Comparison of ENCODE assay signal across 1 cellular context in genomic region chr21:38800924-38801744, GRCh38.
TF ChIP-seq lines count a peak whose summit lies in the region.

No MANE protein-coding gene starts in this region.

TF ChIP-seq in K562, 482 proteins besides CTCF, POLR2A, EP300 and RAD21 (continued from another document and continues in another):
- TF ChIP-seq, protein P1, sequence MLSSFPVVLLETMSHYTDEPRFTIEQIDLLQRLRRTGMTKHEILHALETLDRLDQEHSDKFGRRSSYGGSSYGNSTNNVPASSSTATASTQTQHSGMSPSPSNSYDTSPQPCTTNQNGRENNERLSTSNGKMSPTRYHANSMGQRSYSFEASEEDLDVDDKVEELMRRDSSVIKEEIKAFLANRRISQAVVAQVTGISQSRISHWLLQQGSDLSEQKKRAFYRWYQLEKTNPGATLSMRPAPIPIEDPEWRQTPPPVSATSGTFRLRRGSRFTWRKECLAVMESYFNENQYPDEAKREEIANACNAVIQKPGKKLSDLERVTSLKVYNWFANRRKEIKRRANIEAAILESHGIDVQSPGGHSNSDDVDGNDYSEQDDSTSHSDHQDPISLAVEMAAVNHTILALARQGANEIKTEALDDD (IDR thresholded peaks at IDR 0.05), result peak; percentile 94
- TF ChIP-seq E2F6 (IDR thresholded peaks at IDR 0.05; ENCODE audit: borderline replicate concordance in 1 of 2, extremely low read depth in 1 of 2, insufficient read depth in 1 of 2, insufficient read length in 1 of 2, low read depth in 1 of 2, low read length in 1 of 2, poor library complexity in 1 of 2, severe bottlenecking in 1 of 2), result peak in 1 of 2 experiments; percentile 51
- no peak for TF ChIP-seq ZNF830 (CRISPR knock-in tag; IDR thresholded peaks at IDR 0.05)
- TF ChIP-seq HDAC3 (IDR thresholded peaks at IDR 0.05; ENCODE audit: borderline replicate concordance, partially characterized antibody), result no peak
- TF ChIP-seq TEAD4 (IDR thresholded peaks at IDR 0.05; ENCODE audit: low read length), result 0 out of 2 replicates have a peak, but pooled peaks have one; percentile 29
- no peak for TF ChIP-seq TEAD4 (CRISPR knock-in tag; IDR thresholded peaks at IDR 0.05; ENCODE audit: borderline replicate concordance)
- TF ChIP-seq ZNF561 (CRISPR knock-in tag; conservative IDR thresholded peaks at IDR 0.05), result no peak
- TF ChIP-seq SNRNP70 (optimal IDR thresholded peaks at IDR 0.05; ENCODE audit: low read depth, low read length), result no peak
- TF ChIP-seq JUND (IDR thresholded peaks at IDR 0.05; ENCODE audit: borderline replicate concordance, low read depth, low read length), result peak; percentile 48
- TF ChIP-seq JUND (tag; IDR thresholded peaks at IDR 0.05; ENCODE audit: borderline replicate concordance, low read depth, low read length), result peak; percentile 46; the same call in 2 of the 3 replicates
- TF ChIP-seq GATAD2A (IDR thresholded peaks at IDR 0.05), result no peak
- TF ChIP-seq, protein P2, sequence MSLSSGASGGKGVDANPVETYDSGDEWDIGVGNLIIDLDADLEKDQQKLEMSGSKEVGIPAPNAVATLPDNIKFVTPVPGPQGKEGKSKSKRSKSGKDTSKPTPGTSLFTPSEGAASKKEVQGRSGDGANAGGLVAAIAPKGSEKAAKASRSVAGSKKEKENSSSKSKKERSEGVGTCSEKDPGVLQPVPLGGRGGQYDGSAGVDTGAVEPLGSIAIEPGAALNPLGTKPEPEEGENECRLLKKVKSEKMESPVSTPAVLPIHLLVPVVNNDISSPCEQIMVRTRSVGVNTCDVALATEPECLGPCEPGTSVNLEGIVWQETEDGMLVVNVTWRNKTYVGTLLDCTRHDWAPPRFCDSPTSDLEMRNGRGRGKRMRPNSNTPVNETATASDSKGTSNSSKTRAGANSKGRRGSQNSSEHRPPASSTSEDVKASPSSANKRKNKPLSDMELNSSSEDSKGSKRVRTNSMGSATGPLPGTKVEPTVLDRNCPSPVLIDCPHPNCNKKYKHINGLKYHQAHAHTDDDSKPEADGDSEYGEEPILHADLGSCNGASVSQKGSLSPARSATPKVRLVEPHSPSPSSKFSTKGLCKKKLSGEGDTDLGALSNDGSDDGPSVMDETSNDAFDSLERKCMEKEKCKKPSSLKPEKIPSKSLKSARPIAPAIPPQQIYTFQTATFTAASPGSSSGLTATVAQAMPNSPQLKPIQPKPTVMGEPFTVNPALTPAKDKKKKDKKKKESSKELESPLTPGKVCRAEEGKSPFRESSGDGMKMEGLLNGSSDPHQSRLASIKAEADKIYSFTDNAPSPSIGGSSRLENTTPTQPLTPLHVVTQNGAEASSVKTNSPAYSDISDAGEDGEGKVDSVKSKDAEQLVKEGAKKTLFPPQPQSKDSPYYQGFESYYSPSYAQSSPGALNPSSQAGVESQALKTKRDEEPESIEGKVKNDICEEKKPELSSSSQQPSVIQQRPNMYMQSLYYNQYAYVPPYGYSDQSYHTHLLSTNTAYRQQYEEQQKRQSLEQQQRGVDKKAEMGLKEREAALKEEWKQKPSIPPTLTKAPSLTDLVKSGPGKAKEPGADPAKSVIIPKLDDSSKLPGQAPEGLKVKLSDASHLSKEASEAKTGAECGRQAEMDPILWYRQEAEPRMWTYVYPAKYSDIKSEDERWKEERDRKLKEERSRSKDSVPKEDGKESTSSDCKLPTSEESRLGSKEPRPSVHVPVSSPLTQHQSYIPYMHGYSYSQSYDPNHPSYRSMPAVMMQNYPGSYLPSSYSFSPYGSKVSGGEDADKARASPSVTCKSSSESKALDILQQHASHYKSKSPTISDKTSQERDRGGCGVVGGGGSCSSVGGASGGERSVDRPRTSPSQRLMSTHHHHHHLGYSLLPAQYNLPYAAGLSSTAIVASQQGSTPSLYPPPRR (CRISPR knock-in tag; IDR thresholded peaks at IDR 0.05; ENCODE audit: borderline replicate concordance), result no peak
- TF ChIP-seq ARID4B (CRISPR knock-in tag; IDR thresholded peaks at IDR 0.05), result no peak
- TF ChIP-seq ZNF224 (CRISPR knock-in tag; IDR thresholded peaks at IDR 0.05), result no peak
- no peak for TF ChIP-seq CAMTA2 (CRISPR knock-in tag; conservative IDR thresholded peaks at IDR 0.05)
- TF ChIP-seq, protein P3, sequence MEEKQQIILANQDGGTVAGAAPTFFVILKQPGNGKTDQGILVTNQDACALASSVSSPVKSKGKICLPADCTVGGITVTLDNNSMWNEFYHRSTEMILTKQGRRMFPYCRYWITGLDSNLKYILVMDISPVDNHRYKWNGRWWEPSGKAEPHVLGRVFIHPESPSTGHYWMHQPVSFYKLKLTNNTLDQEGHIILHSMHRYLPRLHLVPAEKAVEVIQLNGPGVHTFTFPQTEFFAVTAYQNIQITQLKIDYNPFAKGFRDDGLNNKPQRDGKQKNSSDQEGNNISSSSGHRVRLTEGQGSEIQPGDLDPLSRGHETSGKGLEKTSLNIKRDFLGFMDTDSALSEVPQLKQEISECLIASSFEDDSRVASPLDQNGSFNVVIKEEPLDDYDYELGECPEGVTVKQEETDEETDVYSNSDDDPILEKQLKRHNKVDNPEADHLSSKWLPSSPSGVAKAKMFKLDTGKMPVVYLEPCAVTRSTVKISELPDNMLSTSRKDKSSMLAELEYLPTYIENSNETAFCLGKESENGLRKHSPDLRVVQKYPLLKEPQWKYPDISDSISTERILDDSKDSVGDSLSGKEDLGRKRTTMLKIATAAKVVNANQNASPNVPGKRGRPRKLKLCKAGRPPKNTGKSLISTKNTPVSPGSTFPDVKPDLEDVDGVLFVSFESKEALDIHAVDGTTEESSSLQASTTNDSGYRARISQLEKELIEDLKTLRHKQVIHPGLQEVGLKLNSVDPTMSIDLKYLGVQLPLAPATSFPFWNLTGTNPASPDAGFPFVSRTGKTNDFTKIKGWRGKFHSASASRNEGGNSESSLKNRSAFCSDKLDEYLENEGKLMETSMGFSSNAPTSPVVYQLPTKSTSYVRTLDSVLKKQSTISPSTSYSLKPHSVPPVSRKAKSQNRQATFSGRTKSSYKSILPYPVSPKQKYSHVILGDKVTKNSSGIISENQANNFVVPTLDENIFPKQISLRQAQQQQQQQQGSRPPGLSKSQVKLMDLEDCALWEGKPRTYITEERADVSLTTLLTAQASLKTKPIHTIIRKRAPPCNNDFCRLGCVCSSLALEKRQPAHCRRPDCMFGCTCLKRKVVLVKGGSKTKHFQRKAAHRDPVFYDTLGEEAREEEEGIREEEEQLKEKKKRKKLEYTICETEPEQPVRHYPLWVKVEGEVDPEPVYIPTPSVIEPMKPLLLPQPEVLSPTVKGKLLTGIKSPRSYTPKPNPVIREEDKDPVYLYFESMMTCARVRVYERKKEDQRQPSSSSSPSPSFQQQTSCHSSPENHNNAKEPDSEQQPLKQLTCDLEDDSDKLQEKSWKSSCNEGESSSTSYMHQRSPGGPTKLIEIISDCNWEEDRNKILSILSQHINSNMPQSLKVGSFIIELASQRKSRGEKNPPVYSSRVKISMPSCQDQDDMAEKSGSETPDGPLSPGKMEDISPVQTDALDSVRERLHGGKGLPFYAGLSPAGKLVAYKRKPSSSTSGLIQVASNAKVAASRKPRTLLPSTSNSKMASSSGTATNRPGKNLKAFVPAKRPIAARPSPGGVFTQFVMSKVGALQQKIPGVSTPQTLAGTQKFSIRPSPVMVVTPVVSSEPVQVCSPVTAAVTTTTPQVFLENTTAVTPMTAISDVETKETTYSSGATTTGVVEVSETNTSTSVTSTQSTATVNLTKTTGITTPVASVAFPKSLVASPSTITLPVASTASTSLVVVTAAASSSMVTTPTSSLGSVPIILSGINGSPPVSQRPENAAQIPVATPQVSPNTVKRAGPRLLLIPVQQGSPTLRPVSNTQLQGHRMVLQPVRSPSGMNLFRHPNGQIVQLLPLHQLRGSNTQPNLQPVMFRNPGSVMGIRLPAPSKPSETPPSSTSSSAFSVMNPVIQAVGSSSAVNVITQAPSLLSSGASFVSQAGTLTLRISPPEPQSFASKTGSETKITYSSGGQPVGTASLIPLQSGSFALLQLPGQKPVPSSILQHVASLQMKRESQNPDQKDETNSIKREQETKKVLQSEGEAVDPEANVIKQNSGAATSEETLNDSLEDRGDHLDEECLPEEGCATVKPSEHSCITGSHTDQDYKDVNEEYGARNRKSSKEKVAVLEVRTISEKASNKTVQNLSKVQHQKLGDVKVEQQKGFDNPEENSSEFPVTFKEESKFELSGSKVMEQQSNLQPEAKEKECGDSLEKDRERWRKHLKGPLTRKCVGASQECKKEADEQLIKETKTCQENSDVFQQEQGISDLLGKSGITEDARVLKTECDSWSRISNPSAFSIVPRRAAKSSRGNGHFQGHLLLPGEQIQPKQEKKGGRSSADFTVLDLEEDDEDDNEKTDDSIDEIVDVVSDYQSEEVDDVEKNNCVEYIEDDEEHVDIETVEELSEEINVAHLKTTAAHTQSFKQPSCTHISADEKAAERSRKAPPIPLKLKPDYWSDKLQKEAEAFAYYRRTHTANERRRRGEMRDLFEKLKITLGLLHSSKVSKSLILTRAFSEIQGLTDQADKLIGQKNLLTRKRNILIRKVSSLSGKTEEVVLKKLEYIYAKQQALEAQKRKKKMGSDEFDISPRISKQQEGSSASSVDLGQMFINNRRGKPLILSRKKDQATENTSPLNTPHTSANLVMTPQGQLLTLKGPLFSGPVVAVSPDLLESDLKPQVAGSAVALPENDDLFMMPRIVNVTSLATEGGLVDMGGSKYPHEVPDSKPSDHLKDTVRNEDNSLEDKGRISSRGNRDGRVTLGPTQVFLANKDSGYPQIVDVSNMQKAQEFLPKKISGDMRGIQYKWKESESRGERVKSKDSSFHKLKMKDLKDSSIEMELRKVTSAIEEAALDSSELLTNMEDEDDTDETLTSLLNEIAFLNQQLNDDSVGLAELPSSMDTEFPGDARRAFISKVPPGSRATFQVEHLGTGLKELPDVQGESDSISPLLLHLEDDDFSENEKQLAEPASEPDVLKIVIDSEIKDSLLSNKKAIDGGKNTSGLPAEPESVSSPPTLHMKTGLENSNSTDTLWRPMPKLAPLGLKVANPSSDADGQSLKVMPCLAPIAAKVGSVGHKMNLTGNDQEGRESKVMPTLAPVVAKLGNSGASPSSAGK (IDR thresholded peaks at IDR 0.05), result peak; percentile 60
- TF ChIP-seq ZBTB12 (CRISPR knock-in tag; IDR thresholded peaks at IDR 0.05), result no peak
- no peak for TF ChIP-seq ATF1 (CRISPR knock-in tag; IDR thresholded peaks at IDR 0.05)
- no peak for TF ChIP-seq ATF1 (tag; IDR thresholded peaks at IDR 0.05)
- TF ChIP-seq, protein P4, sequence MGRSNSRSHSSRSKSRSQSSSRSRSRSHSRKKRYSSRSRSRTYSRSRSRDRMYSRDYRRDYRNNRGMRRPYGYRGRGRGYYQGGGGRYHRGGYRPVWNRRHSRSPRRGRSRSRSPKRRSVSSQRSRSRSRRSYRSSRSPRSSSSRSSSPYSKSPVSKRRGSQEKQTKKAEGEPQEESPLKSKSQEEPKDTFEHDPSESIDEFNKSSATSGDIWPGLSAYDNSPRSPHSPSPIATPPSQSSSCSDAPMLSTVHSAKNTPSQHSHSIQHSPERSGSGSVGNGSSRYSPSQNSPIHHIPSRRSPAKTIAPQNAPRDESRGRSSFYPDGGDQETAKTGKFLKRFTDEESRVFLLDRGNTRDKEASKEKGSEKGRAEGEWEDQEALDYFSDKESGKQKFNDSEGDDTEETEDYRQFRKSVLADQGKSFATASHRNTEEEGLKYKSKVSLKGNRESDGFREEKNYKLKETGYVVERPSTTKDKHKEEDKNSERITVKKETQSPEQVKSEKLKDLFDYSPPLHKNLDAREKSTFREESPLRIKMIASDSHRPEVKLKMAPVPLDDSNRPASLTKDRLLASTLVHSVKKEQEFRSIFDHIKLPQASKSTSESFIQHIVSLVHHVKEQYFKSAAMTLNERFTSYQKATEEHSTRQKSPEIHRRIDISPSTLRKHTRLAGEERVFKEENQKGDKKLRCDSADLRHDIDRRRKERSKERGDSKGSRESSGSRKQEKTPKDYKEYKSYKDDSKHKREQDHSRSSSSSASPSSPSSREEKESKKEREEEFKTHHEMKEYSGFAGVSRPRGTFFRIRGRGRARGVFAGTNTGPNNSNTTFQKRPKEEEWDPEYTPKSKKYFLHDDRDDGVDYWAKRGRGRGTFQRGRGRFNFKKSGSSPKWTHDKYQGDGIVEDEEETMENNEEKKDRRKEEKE (IDR thresholded peaks at IDR 0.05; ENCODE audit: borderline replicate concordance in 1 of 2, control insufficient read depth in 1 of 2, low read depth in 2 of 2, low read length in 1 of 2), result no peak
- TF ChIP-seq SRF (CRISPR knock-in tag; IDR thresholded peaks at IDR 0.05), result peak in 1 of 2 experiments; percentile 64; a peak in 1 of 4 replicates
- TF ChIP-seq MCM3 (IDR thresholded peaks at IDR 0.05), result no peak
- 0 out of 2 replicates have a peak, but pooled peaks have one; percentile 28 for TF ChIP-seq NFE2 (IDR thresholded peaks at IDR 0.05; ENCODE audit: low read depth)
- TF ChIP-seq CHCHD3 (CRISPR knock-in tag; IDR thresholded peaks at IDR 0.05), result no peak
- 0 out of 2 replicates have a peak, but pooled peaks have one; percentile 16 for TF ChIP-seq CREM (IDR thresholded peaks at IDR 0.05; ENCODE audit: low read depth)
